In the genomic region with DNA sequence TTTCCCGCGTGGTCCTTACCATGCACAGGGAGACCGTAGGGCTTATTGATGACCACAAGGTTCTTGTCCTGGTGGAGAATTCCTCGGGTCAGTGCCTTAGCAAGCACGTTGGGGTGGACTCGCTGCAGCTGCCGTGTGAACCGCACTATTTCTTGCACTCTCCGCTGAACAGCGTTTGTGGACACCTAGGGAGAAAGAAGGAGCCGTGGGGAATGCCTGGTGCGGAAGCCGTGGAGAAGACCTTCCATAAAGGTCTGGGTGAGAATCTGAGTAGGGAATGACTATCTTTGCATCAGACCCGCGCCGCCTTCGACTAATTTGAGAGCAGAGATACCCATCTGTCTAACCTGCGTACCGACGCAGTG, we compare ENCODE assay signal across 8 cellular contexts.
A peak's percentile ranks its signal among the peaks of the same experiment; 100 is the strongest.
DNase-seq lines count a peak whose midpoint lies in the region; ATAC-seq and TF ChIP-seq lines count a peak whose summit lies in the region.

No MANE protein-coding gene starts in this region.

- TF ChIP-seq CTCF in RWPE2 (IDR thresholded peaks at IDR 0.05; ENCODE audit: poor library complexity, severe bottlenecking) (no peak), retinal pigment epithelial cell (conservative IDR thresholded peaks at IDR 0.05; ENCODE audit: low read depth, low read length) (no peak)

- peak overlapping the region; percentile 20 for H3K27ac ChIP-seq in RWPE2 (ENCODE audit: poor library complexity, severe bottlenecking)

- no peaks in the 10 kb centered on the region for H3K9me3 ChIP-seq in RWPE2 (ENCODE audit: severe bottlenecking)

- H3K36me3 ChIP-seq in RWPE2 (ENCODE audit: low read depth) = peaks cover 47% of the 10 kb centered on the region

- H3K4me1 ChIP-seq in RWPE2 (ENCODE audit: insufficient read depth, poor library complexity, severe bottlenecking) = peaks cover 9% of the 10 kb centered on the region

- DNase-seq in RWPE2 (ENCODE audit: low spot score) (no peak), fibroblast of peridontal ligament (ENCODE audit: extremely low read depth) (peak; percentile 4), retinal pigment epithelial cell (ENCODE audit: low read depth) (no peak), islet precursor cell (no peak), AG08396 (ENCODE audit: low spot score) (no peak)

- H3K4me3 ChIP-seq in RWPE2 (ENCODE audit: severe bottlenecking) (peak overlapping the region; percentile 66), retinal pigment epithelial cell (ENCODE audit: low read length) (peak overlapping the region; percentile 72)

- ATAC-seq in GM19043 (IDR thresholded peaks at IDR 0.05; ENCODE audit: low read depth, unreplicated experiment) = peak; percentile 2
- ATAC-seq in RWPE2 (ENCODE audit: low read depth) = peak; percentile 4; the same call in 2 of the 3 replicates
- no peak for ATAC-seq in HG03095 (IDR thresholded peaks at IDR 0.05; ENCODE audit: unreplicated experiment)
- no peak for ATAC-seq in GM21526 (IDR thresholded peaks at IDR 0.05; ENCODE audit: low FRiP score, unreplicated experiment)

- no peaks in the 10 kb centered on the region for H3K27me3 ChIP-seq in RWPE2 (ENCODE audit: insufficient read depth, poor library complexity, severe bottlenecking)

Comparison
In these comparisons a context has a peak if more than half of its experiments do, and no peak if none do; other contexts are left out.
1. ATAC-seq: peak in GM19043 (single experiment) and RWPE2 (single experiment); none in HG03095 (single experiment) and GM21526 (single experiment).